Comparison of ENCODE assay signal across 1 cellular context in genomic region chr19:18089096-18089541, GRCh38.
A peak's percentile ranks its signal among the peaks of the same experiment; 100 is the strongest.
TF ChIP-seq lines count a peak whose summit lies in the region.
"Not testable (repeated sequence)": the region's sequence is repeated elsewhere in the genome, so short reads cannot be mapped to it uniquely, and the experiment has no call there.

No MANE protein-coding gene starts in this region.

TF ChIP-seq in K562, 482 proteins besides CTCF, POLR2A, EP300 and RAD21:
- TF ChIP-seq CEBPG (CRISPR knock-in tag; IDR thresholded peaks at IDR 0.05) (peak; percentile 72), CEBPG (tag; conservative IDR thresholded peaks at IDR 0.05 in 1 of 2, IDR thresholded peaks at IDR 0.05 in 1 of 2) (peak; percentile 71 to 83), POLR2H (tag; IDR thresholded peaks at IDR 0.05; ENCODE audit: low read depth) (peak; percentile 68; the same call in 1 of the 2 replicates), ATF3 (IDR thresholded peaks at IDR 0.05) (peak; percentile 14; the same call in 1 of the 2 replicates), MEIS2 (IDR thresholded peaks at IDR 0.05; ENCODE audit: partially characterized antibody) (peak; percentile 19), CEBPB (tag; IDR thresholded peaks at IDR 0.05) (peak; percentile 92), PKNOX1 (IDR thresholded peaks at IDR 0.05) (peak; percentile 6; the same call in 1 of the 2 replicates)
- TF ChIP-seq ATF3 (CRISPR knock-in tag; conservative IDR thresholded peaks at IDR 0.05), result not testable (repeated sequence)
TF ChIP-seq in K562: peak in this region for 6; not testable (repeated sequence) for 476.
